ENCODE assay signal across 2 cellular contexts in genomic region chr16:3304370-3304769, GRCh38.
TF ChIP-seq lines count a peak whose summit lies in the region.

No MANE protein-coding gene starts in this region.

TF ChIP-seq in SK-N-SH, 30 proteins besides CTCF, POLR2A, EP300 and RAD21:
- TF ChIP-seq NFIC (IDR thresholded peaks at IDR 0.05; ENCODE audit: borderline replicate concordance) = no peak
- TF ChIP-seq ZBTB33 (IDR thresholded peaks at IDR 0.05; ENCODE audit: borderline replicate concordance, low read depth) = no peak
- TF ChIP-seq RXRA (IDR thresholded peaks at IDR 0.05; ENCODE audit: borderline replicate concordance, low read depth) = no peak
- TF ChIP-seq PBX3 (IDR thresholded peaks at IDR 0.05) = no peak
- TF ChIP-seq FOSL2 (IDR thresholded peaks at IDR 0.05; ENCODE audit: borderline replicate concordance, low read depth) = no peak
- TF ChIP-seq TEAD4 (IDR thresholded peaks at IDR 0.05; ENCODE audit: borderline replicate concordance, insufficient read depth) = no peak
- no peak for TF ChIP-seq FOXM1 (IDR thresholded peaks at IDR 0.05; ENCODE audit: low read depth)
- TF ChIP-seq USF1 (IDR thresholded peaks at IDR 0.05; ENCODE audit: borderline replicate concordance, low read depth) = no peak
- no peak for TF ChIP-seq REST (IDR thresholded peaks at IDR 0.05; ENCODE audit: low read depth, low read length)
- no peak for TF ChIP-seq MAX (IDR thresholded peaks at IDR 0.05; ENCODE audit: low read depth)
TF ChIP-seq in SK-N-SH: peak in this region for 0.

TF ChIP-seq in SK-N-SH treated with all-trans-retinoic acid at 6 μM for 48 hours, 23 proteins besides CTCF, POLR2A, EP300 and RAD21:
- TF ChIP-seq TSHZ2 (CRISPR knock-in tag; IDR thresholded peaks at IDR 0.05) = no peak
- no peak for TF ChIP-seq TOX (CRISPR knock-in tag; IDR thresholded peaks at IDR 0.05; ENCODE audit: borderline replicate concordance)
- no peak for TF ChIP-seq RARB (CRISPR knock-in tag; IDR thresholded peaks at IDR 0.05)
- no peak for TF ChIP-seq ZNF70 (CRISPR knock-in tag; IDR thresholded peaks at IDR 0.05)
- no peak for TF ChIP-seq CSDC2 (CRISPR knock-in tag; IDR thresholded peaks at IDR 0.05)
- no peak for TF ChIP-seq CREB5 (CRISPR knock-in tag; IDR thresholded peaks at IDR 0.05; ENCODE audit: low read depth)
- no peak for TF ChIP-seq ISL1 (CRISPR knock-in tag; IDR thresholded peaks at IDR 0.05)
- TF ChIP-seq POU6F1 (CRISPR knock-in tag; IDR thresholded peaks at IDR 0.05; ENCODE audit: borderline replicate concordance, low read depth) = no peak
- TF ChIP-seq PPARA (CRISPR knock-in tag; IDR thresholded peaks at IDR 0.05; ENCODE audit: borderline replicate concordance) = no peak
- no peak for TF ChIP-seq BACH2 (CRISPR knock-in tag; IDR thresholded peaks at IDR 0.05; ENCODE audit: borderline replicate concordance)
- TF ChIP-seq CSRNP3 (CRISPR knock-in tag; IDR thresholded peaks at IDR 0.05) = no peak
- no peak for TF ChIP-seq ZNF565 (CRISPR knock-in tag; conservative IDR thresholded peaks at IDR 0.05; ENCODE audit: low read depth)
- TF ChIP-seq ZC3H10 (CRISPR knock-in tag; IDR thresholded peaks at IDR 0.05) = no peak
- no peak for TF ChIP-seq ESRRG (CRISPR knock-in tag; IDR thresholded peaks at IDR 0.05)
- no peak for TF ChIP-seq ZFP3 (CRISPR knock-in tag; IDR thresholded peaks at IDR 0.05)
TF ChIP-seq in SK-N-SH treated with all-trans-retinoic acid at 6 μM for 48 hours: peak in this region for 0.
